Comparison of ENCODE assay signal across 16 cellular contexts in the genomic region with DNA sequence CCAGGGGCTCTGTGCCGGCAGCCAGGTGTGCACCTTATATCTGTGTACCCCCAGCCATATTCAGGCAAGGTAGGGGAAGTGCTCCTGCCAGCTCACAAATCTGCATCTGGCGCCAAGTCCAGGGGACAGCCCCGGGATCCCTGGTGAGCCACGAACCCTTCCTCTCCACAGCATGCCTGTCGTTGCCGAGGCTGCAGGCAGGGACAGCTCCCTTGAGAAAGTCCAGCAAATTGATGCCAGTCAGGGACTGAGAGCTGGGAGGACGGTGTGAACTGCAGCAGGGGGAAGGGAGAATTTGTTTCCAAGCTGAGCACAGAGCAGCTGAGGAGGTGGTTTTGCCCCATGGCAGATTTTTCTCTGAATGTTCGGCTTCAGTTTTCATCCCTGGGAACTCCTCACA. TPM values are rescaled to one million over a fixed set of nuclear protein-coding genes. Genes with fewer than 3 reads are reported as not detected.
DNase-seq lines count a peak whose midpoint lies in the region; ATAC-seq and TF ChIP-seq lines count a peak whose summit lies in the region.
"Had no signal": no experiment of that assay in that cellular context is flagged by ENCODE, and none has a peak within 500 bp of the region (broad histone marks: within the 10 kb centered on the region; RNA-seq: fewer than 3 reads in every experiment).

No MANE protein-coding gene starts in this region.

- peak overlapping the region; percentile 60 for H3K4me3 Mint-ChIP-seq in progenitor cell of endocrine pancreas (ENCODE audit: low read depth)
- H3K4me3 Mint-ChIP-seq: CD8-positive, alpha-beta memory T cell had no signal

- DNase-seq in adipocyte (ENCODE audit: low read depth) = peak; percentile 19
- DNase-seq in iPS-NIHi11 (ENCODE audit: low spot score) = peak; percentile 38
- DNase-seq in progenitor cell of endocrine pancreas (ENCODE audit: low spot score, unreplicated experiment) = no peak
- DNase-seq in HuH-7.5 (ENCODE audit: low spot score) = no peak
- DNase-seq in NCI-H526 (lab: John Stamatoyannopoulos, UW) = no peak
- DNase-seq: activated CD4-positive, alpha-beta T cell treated with anti-CD3 and anti-CD28 coated beads, Interleukin-2, amount 50 U/mL, for 4 hours; CD8-positive, alpha-beta memory T cell; effector CD8-positive, alpha-beta T cell; NCI-H1092; NCI-H226 had no signal

- H3K36me3 Mint-ChIP-seq in progenitor cell of endocrine pancreas (ENCODE audit: insufficient read depth) = no peaks in the 10 kb centered on the region
- H3K36me3 Mint-ChIP-seq: brain; CD8-positive, alpha-beta memory T cell had no signal

- POLR2A ChIA-PET in HEK293 (lab: Yijun Ruan, JAX) = interaction anchor here (0.5 kb wide), 1 partner anchor 104 kb away, joined by 4 read pairs; no protein-coding TSS in a partner anchor

- TF ChIP-seq CTCF in HEK293 (tag by site-specific recombination; IDR thresholded peaks at IDR 0.05) = no peak
- TF ChIP-seq CTCF in progenitor cell of endocrine pancreas (IDR thresholded peaks at IDR 0.05; ENCODE audit: unreplicated experiment) = no peak

- H3K4me1 Mint-ChIP-seq in progenitor cell of endocrine pancreas (ENCODE audit: low read depth) = peaks cover 40% of the 10 kb centered on the region
- H3K4me1 Mint-ChIP-seq: CD8-positive, alpha-beta memory T cell had no signal

- peak overlapping the region; percentile 89 for H3K27ac Mint-ChIP-seq in progenitor cell of endocrine pancreas
- H3K27ac Mint-ChIP-seq: CD8-positive, alpha-beta memory T cell had no signal

- no peak overlapping the region for H3K27ac ChIP-seq in HEK293 (ENCODE audit: extremely low read depth, low read depth, low read length)

- no peaks in the 10 kb centered on the region for H3K9me3 Mint-ChIP-seq in progenitor cell of endocrine pancreas (ENCODE audit: low read depth)
- H3K9me3 Mint-ChIP-seq: brain; CD8-positive, alpha-beta memory T cell had no signal

- H3K36me3 ChIP-seq in HEK293 (ENCODE audit: control insufficient read depth in 2 of 2, insufficient read depth in 1 of 2, low read length in 2 of 2) (no peaks in the 10 kb centered on the region), adipocyte (ENCODE audit: control insufficient read depth, insufficient read depth, low read length, severe bottlenecking) (no peaks in the 10 kb centered on the region)

- H3K4me3 ChIP-seq in HEK293 (ENCODE audit: low read depth, low read length) (no peak overlapping the region), adipocyte (ENCODE audit: low read length) (no peak overlapping the region)

- no peak overlapping the region for H3K9ac ChIP-seq in adipocyte (ENCODE audit: low read length)

- no peaks in the 10 kb centered on the region for H3K27me3 Mint-ChIP-seq in progenitor cell of endocrine pancreas

- peaks cover 21% of the 10 kb centered on the region for H3K27me3 ChIP-seq in adipocyte (replicated peaks; ENCODE audit: control insufficient read depth, insufficient read depth, low read length)

- H3K9me3 ChIP-seq in HEK293 (ENCODE audit: control insufficient read depth, insufficient read depth, low read depth, low read length) = no peaks in the 10 kb centered on the region
- no peaks in the 10 kb centered on the region for H3K9me3 ChIP-seq in adipocyte (ENCODE audit: control insufficient read depth, low read length)

- CTCF ChIA-PET in HEK293 (lab: Yijun Ruan, JAX) = interaction anchor here (0.5 to 0.6 kb wide), 2 partner anchors 12 to 142 kb away, joined by 3 read pairs; no protein-coding TSS in a partner anchor

- no peak for ATAC-seq in HG02798 (IDR thresholded peaks at IDR 0.05; ENCODE audit: poor library complexity, unreplicated experiment)

- peaks cover 2% of the 10 kb centered on the region; the same call in 1 of the 2 replicates for H3K4me1 ChIP-seq in HEK293 (ENCODE audit: control insufficient read depth, insufficient read depth, low read length)
- H3K4me1 ChIP-seq in adipocyte (ENCODE audit: control insufficient read depth, insufficient read depth, low read length) = no peaks in the 10 kb centered on the region

TF ChIP-seq in HEK293, 187 proteins besides CTCF, POLR2A, EP300 and RAD21:
- no peak for TF ChIP-seq ZNF785 (tag by site-specific recombination; IDR thresholded peaks at IDR 0.05)
- TF ChIP-seq, protein P1, sequence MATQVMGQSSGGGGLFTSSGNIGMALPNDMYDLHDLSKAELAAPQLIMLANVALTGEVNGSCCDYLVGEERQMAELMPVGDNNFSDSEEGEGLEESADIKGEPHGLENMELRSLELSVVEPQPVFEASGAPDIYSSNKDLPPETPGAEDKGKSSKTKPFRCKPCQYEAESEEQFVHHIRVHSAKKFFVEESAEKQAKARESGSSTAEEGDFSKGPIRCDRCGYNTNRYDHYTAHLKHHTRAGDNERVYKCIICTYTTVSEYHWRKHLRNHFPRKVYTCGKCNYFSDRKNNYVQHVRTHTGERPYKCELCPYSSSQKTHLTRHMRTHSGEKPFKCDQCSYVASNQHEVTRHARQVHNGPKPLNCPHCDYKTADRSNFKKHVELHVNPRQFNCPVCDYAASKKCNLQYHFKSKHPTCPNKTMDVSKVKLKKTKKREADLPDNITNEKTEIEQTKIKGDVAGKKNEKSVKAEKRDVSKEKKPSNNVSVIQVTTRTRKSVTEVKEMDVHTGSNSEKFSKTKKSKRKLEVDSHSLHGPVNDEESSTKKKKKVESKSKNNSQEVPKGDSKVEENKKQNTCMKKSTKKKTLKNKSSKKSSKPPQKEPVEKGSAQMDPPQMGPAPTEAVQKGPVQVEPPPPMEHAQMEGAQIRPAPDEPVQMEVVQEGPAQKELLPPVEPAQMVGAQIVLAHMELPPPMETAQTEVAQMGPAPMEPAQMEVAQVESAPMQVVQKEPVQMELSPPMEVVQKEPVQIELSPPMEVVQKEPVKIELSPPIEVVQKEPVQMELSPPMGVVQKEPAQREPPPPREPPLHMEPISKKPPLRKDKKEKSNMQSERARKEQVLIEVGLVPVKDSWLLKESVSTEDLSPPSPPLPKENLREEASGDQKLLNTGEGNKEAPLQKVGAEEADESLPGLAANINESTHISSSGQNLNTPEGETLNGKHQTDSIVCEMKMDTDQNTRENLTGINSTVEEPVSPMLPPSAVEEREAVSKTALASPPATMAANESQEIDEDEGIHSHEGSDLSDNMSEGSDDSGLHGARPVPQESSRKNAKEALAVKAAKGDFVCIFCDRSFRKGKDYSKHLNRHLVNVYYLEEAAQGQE (tag by site-specific recombination; IDR thresholded peaks at IDR 0.05) = 0 out of 2 replicates have a peak, but pooled peaks have one; percentile 41
- TF ChIP-seq, protein P2, sequence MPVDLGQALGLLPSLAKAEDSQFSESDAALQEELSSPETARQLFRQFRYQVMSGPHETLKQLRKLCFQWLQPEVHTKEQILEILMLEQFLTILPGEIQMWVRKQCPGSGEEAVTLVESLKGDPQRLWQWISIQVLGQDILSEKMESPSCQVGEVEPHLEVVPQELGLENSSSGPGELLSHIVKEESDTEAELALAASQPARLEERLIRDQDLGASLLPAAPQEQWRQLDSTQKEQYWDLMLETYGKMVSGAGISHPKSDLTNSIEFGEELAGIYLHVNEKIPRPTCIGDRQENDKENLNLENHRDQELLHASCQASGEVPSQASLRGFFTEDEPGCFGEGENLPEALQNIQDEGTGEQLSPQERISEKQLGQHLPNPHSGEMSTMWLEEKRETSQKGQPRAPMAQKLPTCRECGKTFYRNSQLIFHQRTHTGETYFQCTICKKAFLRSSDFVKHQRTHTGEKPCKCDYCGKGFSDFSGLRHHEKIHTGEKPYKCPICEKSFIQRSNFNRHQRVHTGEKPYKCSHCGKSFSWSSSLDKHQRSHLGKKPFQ (tag by site-specific recombination; IDR thresholded peaks at IDR 0.05) = peak; percentile 76

RNA-seq across cellular contexts. Expression of a gene that starts 0.9 kb away (rescaled TPM):
- 3.8 and 4.0 TPM in 2 replicates for total RNA-seq in progenitor cell of endocrine pancreas
- total RNA-seq: CD8-positive, alpha-beta memory T cell; fibroblast of villous mesenchyme; HT1080; RPMI7951 had no signal

Comparison
In these comparisons a context has a peak if more than half of its experiments do, and no peak if none do; other contexts are left out.
1. DNase-seq: peak in adipocyte (single experiment) and iPS-NIHi11 (single experiment); none in progenitor cell of endocrine pancreas (single experiment), HuH-7.5 (single experiment) and NCI-H526 (0 of 2).